ENCODE assay signal across 23 cellular contexts in genomic region chr6:145006914-145007313, GRCh38.
"Had no signal": no experiment of that assay in that cellular context is flagged by ENCODE, and none has a peak within 500 bp of the region (broad histone marks: within the 10 kb centered on the region; RNA-seq: fewer than 3 reads in every experiment).

No MANE protein-coding gene starts in this region.

- H3K27ac ChIP-seq: neural progenitor cell, ovary, parathyroid adenoma, psoas muscle, right lobe of liver, sigmoid colon, stomach, thoracic aorta, thyroid gland, tibial nerve, upper lobe of left lung, vagina had no signal

- DNase-seq: occipital lobe; ovary; posterior cingulate gyrus; psoas muscle; right cardiac atrium; right lobe of liver; sigmoid colon; small intestine; stimulated activated CD4-positive, alpha-beta T cell treated with anti-CD3 and anti-CD28 coated beads, Interleukin-15, amount 100 ng/mL, for 24 hours; stimulated activated CD4-positive, alpha-beta T cell treated with anti-CD3 and anti-CD28 coated beads, Interleukin-2, amount 100 ng/mL, for 24 hours; stimulated activated CD4-positive, alpha-beta T cell treated with anti-CD3 and anti-CD28 coated beads, Interleukin-2, amount 100 ng/mL, for 48 hours; stimulated activated CD4-positive, alpha-beta T cell treated with anti-CD3 and anti-CD28 coated beads, Interleukin-4, amount 100 ng/mL, for 24 hours; stimulated activated naive B cell treated with anti-CD40 and anti-IgM and Interleukin-4, amounts not matched to agents 10 μg/mL and 1 μg/mL and 100 μg/mL, for 72 hours; stimulated activated naive CD4-positive, alpha-beta T cell treated with Interleukin-2 at 50 U/mL for 16 hours; stomach; thyroid gland; upper lobe of left lung had no signal

- H3K4me3 ChIP-seq: neural progenitor cell, ovary, psoas muscle, right lobe of liver, sigmoid colon, stomach, thoracic aorta, thyroid gland, tibial nerve, upper lobe of left lung, vagina had no signal

- H3K9ac ChIP-seq: neural progenitor cell, parathyroid adenoma had no signal

- H3K9me3 ChIP-seq: ovary, psoas muscle, right lobe of liver, sigmoid colon, stomach, thoracic aorta, thyroid gland, tibial nerve, upper lobe of left lung, vagina had no signal

- H3K27me3 ChIP-seq: neural progenitor cell, ovary, right lobe of liver, sigmoid colon, stomach, thyroid gland, tibial nerve, upper lobe of left lung, vagina had no signal

- H3K36me3 ChIP-seq: neural progenitor cell, ovary, right lobe of liver, sigmoid colon, stomach, thoracic aorta, thyroid gland, tibial nerve, upper lobe of left lung, vagina had no signal

- H3K4me2 ChIP-seq: neural progenitor cell had no signal

- FAIRE-seq: small intestine, urothelium cell line had no signal

- H2AFZ ChIP-seq: neural progenitor cell, parathyroid adenoma had no signal

- H3K79me2 ChIP-seq: parathyroid adenoma had no signal

- H3K4me1 ChIP-seq: neural progenitor cell, parathyroid adenoma, psoas muscle, right lobe of liver, sigmoid colon, stomach, thyroid gland, tibial nerve, upper lobe of left lung, vagina had no signal
